2 cellular contexts compared by ENCODE assay signal in genomic region chr14:99519347-99519881, GRCh38.
A peak's percentile ranks its signal among the peaks of the same experiment; 100 is the strongest.
TF ChIP-seq lines count a peak whose summit lies in the region.

No MANE protein-coding gene starts in this region.

TF ChIP-seq in WTC11, 78 proteins besides CTCF, POLR2A, EP300 and RAD21:
- TF ChIP-seq SMAD4 (CRISPR knock-in tag; IDR thresholded peaks at IDR 0.05) = no peak
- no peak for TF ChIP-seq IRF2 (CRISPR knock-in tag; IDR thresholded peaks at IDR 0.05; ENCODE audit: borderline replicate concordance, low read depth)
- TF ChIP-seq MYBL2 (CRISPR knock-in tag; IDR thresholded peaks at IDR 0.05) = no peak
- TF ChIP-seq ZNF512 (CRISPR knock-in tag; IDR thresholded peaks at IDR 0.05; ENCODE audit: borderline replicate concordance) = no peak
- no peak for TF ChIP-seq MXD4 (CRISPR knock-in tag; IDR thresholded peaks at IDR 0.05; ENCODE audit: borderline replicate concordance)
- no peak for TF ChIP-seq JUN (CRISPR knock-in tag; IDR thresholded peaks at IDR 0.05)
- no peak for TF ChIP-seq ZNF416 (CRISPR knock-in tag; IDR thresholded peaks at IDR 0.05)
- TF ChIP-seq FOXK1 (CRISPR knock-in tag; IDR thresholded peaks at IDR 0.05) = no peak
- TF ChIP-seq SMAD3 (CRISPR knock-in tag; IDR thresholded peaks at IDR 0.05; ENCODE audit: borderline replicate concordance) = no peak
- no peak for TF ChIP-seq TP53 (CRISPR knock-in tag; IDR thresholded peaks at IDR 0.05)
- no peak for TF ChIP-seq JAZF1 (CRISPR knock-in tag; IDR thresholded peaks at IDR 0.05)
- no peak for TF ChIP-seq ZNF121 (CRISPR knock-in tag; IDR thresholded peaks at IDR 0.05)
- no peak for TF ChIP-seq HMGXB4 (CRISPR knock-in tag; IDR thresholded peaks at IDR 0.05)
- TF ChIP-seq NFYB (CRISPR knock-in tag; conservative IDR thresholded peaks at IDR 0.05; ENCODE audit: low read depth) = no peak
- no peak for TF ChIP-seq CREM (CRISPR knock-in tag; IDR thresholded peaks at IDR 0.05)
- no peak for TF ChIP-seq ETV6 (CRISPR knock-in tag; IDR thresholded peaks at IDR 0.05)
- TF ChIP-seq CDX4 (CRISPR knock-in tag; IDR thresholded peaks at IDR 0.05; ENCODE audit: borderline replicate concordance) = no peak
- TF ChIP-seq FOXP4 (CRISPR knock-in tag; IDR thresholded peaks at IDR 0.05) = no peak

TF ChIP-seq in HepG2, 621 proteins besides CTCF, POLR2A, EP300 and RAD21:
- TF ChIP-seq ZNF460 (CRISPR knock-in tag; IDR thresholded peaks at IDR 0.05; ENCODE audit: borderline replicate concordance) (no peak), ZNF629 (CRISPR knock-in tag; conservative IDR thresholded peaks at IDR 0.05) (peak; percentile 61), ZMYM3 (CRISPR knock-in tag; IDR thresholded peaks at IDR 0.05) (0 out of 2 replicates have a peak, but pooled peaks have one; percentile 10)
